In the genomic region with DNA sequence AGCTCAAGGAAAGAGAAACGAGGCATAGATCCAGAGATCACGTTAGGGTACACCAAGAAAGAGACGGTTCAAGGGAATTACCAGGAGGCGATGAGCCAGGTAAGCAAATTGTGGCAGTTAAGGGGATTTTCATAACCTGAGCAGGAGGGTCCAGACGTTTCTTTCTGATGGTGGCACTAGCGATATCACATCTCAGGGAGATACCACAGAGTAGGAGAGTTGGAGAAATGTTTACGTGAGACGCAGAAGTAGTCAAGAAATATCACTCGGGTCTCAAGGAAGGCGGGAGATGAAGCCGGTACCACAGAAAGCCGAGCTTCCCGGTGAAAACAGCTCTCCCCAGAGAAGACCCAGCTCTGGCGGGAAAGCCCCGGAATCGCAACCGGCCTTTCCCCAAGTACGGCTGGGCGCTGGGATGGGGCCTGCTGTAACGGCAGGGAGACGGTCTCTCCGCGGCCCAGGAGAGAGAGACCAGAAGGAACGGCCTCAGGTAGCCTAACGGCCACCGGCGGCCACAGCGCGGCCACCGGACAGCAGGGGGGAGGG, we compare ENCODE assay signal across 1 cellular context.
TF ChIP-seq lines count a peak whose summit lies in the region.

No MANE protein-coding gene starts in this region.

TF ChIP-seq in HepG2, 621 proteins besides CTCF, POLR2A, EP300 and RAD21:
- TF ChIP-seq KLF9 (CRISPR knock-in tag; IDR thresholded peaks at IDR 0.05; ENCODE audit: low read depth): no peak
- 0 out of 2 replicates have a peak, but pooled peaks have one; percentile 22 for TF ChIP-seq ZNF563 (CRISPR knock-in tag; IDR thresholded peaks at IDR 0.05)
- no peak for TF ChIP-seq ZNF431 (CRISPR knock-in tag; IDR thresholded peaks at IDR 0.05; ENCODE audit: borderline replicate concordance, low read depth)
- no peak for TF ChIP-seq NFKB2 (CRISPR knock-in tag; IDR thresholded peaks at IDR 0.05; ENCODE audit: borderline replicate concordance)
- TF ChIP-seq HMGA1 (CRISPR knock-in tag; conservative IDR thresholded peaks at IDR 0.05): no peak
- peak; percentile 11; the same call in 1 of the 2 replicates for TF ChIP-seq KMT2A (CRISPR knock-in tag; IDR thresholded peaks at IDR 0.05)
- no peak for TF ChIP-seq CCAR2 (optimal IDR thresholded peaks at IDR 0.05; ENCODE audit: low read depth, low read length)
- 0 out of 2 replicates have a peak, but pooled peaks have one; percentile 25 for TF ChIP-seq MYNN (CRISPR knock-in tag; IDR thresholded peaks at IDR 0.05; ENCODE audit: low read depth)
- TF ChIP-seq, protein P1, sequence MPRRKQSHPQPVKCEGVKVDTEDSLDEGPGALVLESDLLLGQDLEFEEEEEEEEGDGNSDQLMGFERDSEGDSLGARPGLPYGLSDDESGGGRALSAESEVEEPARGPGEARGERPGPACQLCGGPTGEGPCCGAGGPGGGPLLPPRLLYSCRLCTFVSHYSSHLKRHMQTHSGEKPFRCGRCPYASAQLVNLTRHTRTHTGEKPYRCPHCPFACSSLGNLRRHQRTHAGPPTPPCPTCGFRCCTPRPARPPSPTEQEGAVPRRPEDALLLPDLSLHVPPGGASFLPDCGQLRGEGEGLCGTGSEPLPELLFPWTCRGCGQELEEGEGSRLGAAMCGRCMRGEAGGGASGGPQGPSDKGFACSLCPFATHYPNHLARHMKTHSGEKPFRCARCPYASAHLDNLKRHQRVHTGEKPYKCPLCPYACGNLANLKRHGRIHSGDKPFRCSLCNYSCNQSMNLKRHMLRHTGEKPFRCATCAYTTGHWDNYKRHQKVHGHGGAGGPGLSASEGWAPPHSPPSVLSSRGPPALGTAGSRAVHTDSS (CRISPR knock-in tag; conservative IDR thresholded peaks at IDR 0.05): 0 out of 2 replicates have a peak, but pooled peaks have one; percentile 3
- no peak for TF ChIP-seq PAX8 (CRISPR knock-in tag; IDR thresholded peaks at IDR 0.05; ENCODE audit: borderline replicate concordance)
- TF ChIP-seq ZNF850 (CRISPR knock-in tag; conservative IDR thresholded peaks at IDR 0.05): no peak
- TF ChIP-seq ARHGAP35 (CRISPR knock-in tag; IDR thresholded peaks at IDR 0.05; ENCODE audit: borderline replicate concordance): 0 out of 2 replicates have a peak, but pooled peaks have one; percentile 19
- no peak for TF ChIP-seq ZNF276 (CRISPR knock-in tag; IDR thresholded peaks at IDR 0.05; ENCODE audit: low read depth)
- 0 out of 2 replicates have a peak, but pooled peaks have one; percentile 17 for TF ChIP-seq ZNF878 (CRISPR knock-in tag; IDR thresholded peaks at IDR 0.05)
- no peak for TF ChIP-seq IKZF4 (CRISPR knock-in tag; IDR thresholded peaks at IDR 0.05; ENCODE audit: borderline replicate concordance, low read depth, not compliant biosample characterization)
- 0 out of 2 replicates have a peak, but pooled peaks have one; percentile 10 for TF ChIP-seq ZNF256 (CRISPR knock-in tag; conservative IDR thresholded peaks at IDR 0.05)
- no peak for TF ChIP-seq NCOR1 (IDR thresholded peaks at IDR 0.05; ENCODE audit: borderline replicate concordance, low read length)
- TF ChIP-seq ZBTB42 (CRISPR knock-in tag; IDR thresholded peaks at IDR 0.05): no peak
- TF ChIP-seq NFYB (CRISPR knock-in tag; IDR thresholded peaks at IDR 0.05): no peak
- TF ChIP-seq, protein P2, sequence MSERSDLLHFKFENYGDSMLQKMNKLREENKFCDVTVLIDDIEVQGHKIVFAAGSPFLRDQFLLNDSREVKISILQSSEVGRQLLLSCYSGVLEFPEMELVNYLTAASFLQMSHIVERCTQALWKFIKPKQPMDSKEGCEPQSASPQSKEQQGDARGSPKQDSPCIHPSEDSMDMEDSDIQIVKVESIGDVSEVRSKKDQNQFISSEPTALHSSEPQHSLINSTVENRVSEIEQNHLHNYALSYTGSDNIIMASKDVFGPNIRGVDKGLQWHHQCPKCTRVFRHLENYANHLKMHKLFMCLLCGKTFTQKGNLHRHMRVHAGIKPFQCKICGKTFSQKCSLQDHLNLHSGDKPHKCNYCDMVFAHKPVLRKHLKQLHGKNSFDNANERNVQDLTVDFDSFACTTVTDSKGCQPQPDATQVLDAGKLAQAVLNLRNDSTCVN (CRISPR knock-in tag; IDR thresholded peaks at IDR 0.05; ENCODE audit: borderline replicate concordance): no peak
- TF ChIP-seq ZNF354B (CRISPR knock-in tag; IDR thresholded peaks at IDR 0.05): 0 out of 2 replicates have a peak, but pooled peaks have one; percentile 7
- TF ChIP-seq ZNF749 (CRISPR knock-in tag; IDR thresholded peaks at IDR 0.05; ENCODE audit: borderline replicate concordance): no peak
- TF ChIP-seq ZC3H13 (CRISPR knock-in tag; IDR thresholded peaks at IDR 0.05): no peak
- no peak for TF ChIP-seq ZNF883 (CRISPR knock-in tag; IDR thresholded peaks at IDR 0.05; ENCODE audit: not compliant biosample characterization)
- no peak for TF ChIP-seq RFXAP (CRISPR knock-in tag; IDR thresholded peaks at IDR 0.05; ENCODE audit: borderline replicate concordance)
- TF ChIP-seq HOXA7 (CRISPR knock-in tag; IDR thresholded peaks at IDR 0.05): no peak
- TF ChIP-seq, protein P3, sequence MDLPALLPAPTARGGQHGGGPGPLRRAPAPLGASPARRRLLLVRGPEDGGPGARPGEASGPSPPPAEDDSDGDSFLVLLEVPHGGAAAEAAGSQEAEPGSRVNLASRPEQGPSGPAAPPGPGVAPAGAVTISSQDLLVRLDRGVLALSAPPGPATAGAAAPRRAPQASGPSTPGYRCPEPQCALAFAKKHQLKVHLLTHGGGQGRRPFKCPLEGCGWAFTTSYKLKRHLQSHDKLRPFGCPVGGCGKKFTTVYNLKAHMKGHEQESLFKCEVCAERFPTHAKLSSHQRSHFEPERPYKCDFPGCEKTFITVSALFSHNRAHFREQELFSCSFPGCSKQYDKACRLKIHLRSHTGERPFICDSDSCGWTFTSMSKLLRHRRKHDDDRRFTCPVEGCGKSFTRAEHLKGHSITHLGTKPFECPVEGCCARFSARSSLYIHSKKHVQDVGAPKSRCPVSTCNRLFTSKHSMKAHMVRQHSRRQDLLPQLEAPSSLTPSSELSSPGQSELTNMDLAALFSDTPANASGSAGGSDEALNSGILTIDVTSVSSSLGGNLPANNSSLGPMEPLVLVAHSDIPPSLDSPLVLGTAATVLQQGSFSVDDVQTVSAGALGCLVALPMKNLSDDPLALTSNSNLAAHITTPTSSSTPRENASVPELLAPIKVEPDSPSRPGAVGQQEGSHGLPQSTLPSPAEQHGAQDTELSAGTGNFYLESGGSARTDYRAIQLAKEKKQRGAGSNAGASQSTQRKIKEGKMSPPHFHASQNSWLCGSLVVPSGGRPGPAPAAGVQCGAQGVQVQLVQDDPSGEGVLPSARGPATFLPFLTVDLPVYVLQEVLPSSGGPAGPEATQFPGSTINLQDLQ (CRISPR knock-in tag; IDR thresholded peaks at IDR 0.05): 0 out of 2 replicates have a peak, but pooled peaks have one; percentile 66
- no peak for TF ChIP-seq ZNF616 (CRISPR knock-in tag; IDR thresholded peaks at IDR 0.05; ENCODE audit: low read depth)
- TF ChIP-seq XRCC5 (optimal IDR thresholded peaks at IDR 0.05; ENCODE audit: low read length): peak; percentile 2
- no peak for TF ChIP-seq ZNF547 (CRISPR knock-in tag; IDR thresholded peaks at IDR 0.05)
- TF ChIP-seq ZNF607 (CRISPR knock-in tag; IDR thresholded peaks at IDR 0.05; ENCODE audit: borderline replicate concordance): no peak
- peak; percentile 19; the same call in 1 of the 2 replicates for TF ChIP-seq STAT6 (CRISPR knock-in tag; IDR thresholded peaks at IDR 0.05; ENCODE audit: borderline replicate concordance)
- TF ChIP-seq SP140L (CRISPR knock-in tag; IDR thresholded peaks at IDR 0.05; ENCODE audit: borderline replicate concordance): no peak
- TF ChIP-seq ZNF296 (CRISPR knock-in tag; conservative IDR thresholded peaks at IDR 0.05): peak; percentile 47; the same call in 1 of the 2 replicates
- no peak for TF ChIP-seq ZNF180 (CRISPR knock-in tag; IDR thresholded peaks at IDR 0.05; ENCODE audit: borderline replicate concordance, low read depth)
- TF ChIP-seq ZNF777 (CRISPR knock-in tag; IDR thresholded peaks at IDR 0.05): peak; percentile 28; the same call in 1 of the 2 replicates
- no peak for TF ChIP-seq ZNF614 (CRISPR knock-in tag; IDR thresholded peaks at IDR 0.05; ENCODE audit: borderline replicate concordance)
- no peak for TF ChIP-seq CSRNP1 (CRISPR knock-in tag; IDR thresholded peaks at IDR 0.05)
- TF ChIP-seq ZNF232 (CRISPR knock-in tag; IDR thresholded peaks at IDR 0.05; ENCODE audit: borderline replicate concordance): no peak
- TF ChIP-seq, protein P4, sequence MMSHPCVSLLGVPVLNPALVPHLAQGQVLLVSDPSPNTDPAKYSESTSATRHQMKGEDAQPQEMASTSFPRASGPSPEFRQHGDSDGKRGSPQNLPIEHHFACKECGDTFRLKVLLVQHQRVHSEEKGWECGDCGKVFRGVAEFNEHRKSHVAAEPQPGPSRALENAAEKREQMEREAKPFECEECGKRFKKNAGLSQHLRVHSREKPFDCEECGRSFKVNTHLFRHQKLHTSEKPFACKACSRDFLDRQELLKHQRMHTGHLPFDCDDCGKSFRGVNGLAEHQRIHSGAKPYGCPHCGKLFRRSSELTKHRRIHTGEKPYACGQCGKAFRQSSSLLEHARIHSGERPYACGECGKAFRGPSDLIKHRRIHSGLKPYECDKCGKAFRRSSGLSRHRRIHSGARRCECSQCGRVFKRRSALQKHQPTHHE (CRISPR knock-in tag; IDR thresholded peaks at IDR 0.05; ENCODE audit: borderline replicate concordance): no peak
- 0 out of 2 replicates have a peak, but pooled peaks have one; percentile 19 for TF ChIP-seq DNMT1 (CRISPR knock-in tag; IDR thresholded peaks at IDR 0.05)
- 0 out of 2 replicates have a peak, but pooled peaks have one; percentile 1 for TF ChIP-seq SNAI1 (CRISPR knock-in tag; IDR thresholded peaks at IDR 0.05; ENCODE audit: borderline replicate concordance)
- 0 out of 2 replicates have a peak, but pooled peaks have one; percentile 85 for TF ChIP-seq ZNF546 (CRISPR knock-in tag; conservative IDR thresholded peaks at IDR 0.05)
